Comparison of ENCODE assay signal across 8 cellular contexts in genomic region chr20:407097-407952, GRCh38. TPM values are rescaled to one million over a fixed set of nuclear protein-coding genes. Genes with fewer than 3 reads are reported as not detected.
DNase-seq lines count a peak whose midpoint lies in the region; ATAC-seq and TF ChIP-seq lines count a peak whose summit lies in the region.

No MANE protein-coding gene starts in this region.

- H3K4me3 ChIP-seq in lower leg skin (ENCODE audit: low read depth, poor library complexity, severe bottlenecking), result peak overlapping the region; percentile 12

- DNase-seq in Ammon's horn (ENCODE audit: low spot score) (peak; percentile 88), NCI-H2196 treated with DMSO at 0.1 percent for 48 hours (lab: John Stamatoyannopoulos, UW; ENCODE audit: unreplicated experiment) (peak; percentile 76), ecto neural progenitor cell (ENCODE audit: low spot score) (peak; percentile 90), lower leg skin (ENCODE audit: low spot score in 2 of 2) (peak; percentile 61 to 94)
- DNase-seq in activated CD4-positive, alpha-beta T cell treated with anti-CD3 and anti-CD28 coated beads for 36 hours, result peak; percentile 87
- peak; percentile 52 to 67 for DNase-seq in stimulated activated CD4-positive, alpha-beta T cell treated with anti-CD3 and anti-CD28 coated beads, Interleukin-4, amount 100 ng/mL, for 48 hours (ENCODE audit: low read depth in 2 of 2)

- CTCF ChIA-PET in activated CD4-positive, alpha-beta T cell treated with anti-CD3 and anti-CD28 coated beads for 36 hours (lab: Charles Lee), result interaction anchor here (0.7 to 1.5 kb wide), 12 partner anchors 9 to 138 kb away, joined by 3 to 7 read pairs (median 3); partner anchors contain the start of genes TBC1D20 and TRIB3

- ATAC-seq in GM18873 (IDR thresholded peaks at IDR 0.05; ENCODE audit: low FRiP score, unreplicated experiment) (peak; percentile 52), HG03108 (IDR thresholded peaks at IDR 0.05; ENCODE audit: unreplicated experiment) (peak; percentile 53)
- peak; percentile 74 for ATAC-seq in activated CD4-positive, alpha-beta T cell treated with anti-CD3 and anti-CD28 coated beads for 36 hours

- no peaks in the 10 kb centered on the region for H3K27me3 Mint-ChIP-seq in activated CD4-positive, alpha-beta T cell treated with anti-CD3 and anti-CD28 coated beads for 36 hours

- H3K9me3 Mint-ChIP-seq in activated CD4-positive, alpha-beta T cell treated with anti-CD3 and anti-CD28 coated beads for 36 hours (ENCODE audit: low read depth), result peaks cover 8% of the 10 kb centered on the region

- WGBS in lower leg skin, 2 donors, result 6 to 8% methylated on average over 32 of the region's 45 CpGs

- POLR2A ChIA-PET in activated CD4-positive, alpha-beta T cell treated with anti-CD3 and anti-CD28 coated beads for 36 hours (lab: Charles Lee), result interaction anchor here (0.8 to 1.4 kb wide), 3 partner anchors 9 to 31 kb away, joined by 3 to 5 read pairs (median 3); no protein-coding TSS in a partner anchor

- H3K4me1 Mint-ChIP-seq in activated CD4-positive, alpha-beta T cell treated with anti-CD3 and anti-CD28 coated beads for 36 hours, result peaks cover 43% of the 10 kb centered on the region

- H3K36me3 Mint-ChIP-seq in activated CD4-positive, alpha-beta T cell treated with anti-CD3 and anti-CD28 coated beads for 36 hours (ENCODE audit: low read depth), result peaks cover 33% of the 10 kb centered on the region

- no peak for TF ChIP-seq POLR2A in lower leg skin (IDR thresholded peaks at IDR 0.05)

- peak in 1 of 3 donors; percentile 10 for TF ChIP-seq CTCF in lower leg skin (IDR thresholded peaks at IDR 0.05)

- H3K4me3 Mint-ChIP-seq in activated CD4-positive, alpha-beta T cell treated with anti-CD3 and anti-CD28 coated beads for 36 hours, result peak overlapping the region; percentile 78

- intact Hi-C loops in activated CD4-positive, alpha-beta T cell treated with anti-CD3 and anti-CD28 coated beads for 36 hours (cut with DNase I, micrococcal nuclease), result loop anchor here (1.0 to 5.0 kb wide), 5 partner anchors 27 to 1695 kb away; partner anchors contain the start of genes STK35 (in 1 of the 2) and TRIB3 (in 1 of the 2)
- intact Hi-C loops in lower leg skin (cut with DNase I; ENCODE audit: low total_unique reads), result no loop called here

- H3K27ac Mint-ChIP-seq in activated CD4-positive, alpha-beta T cell treated with anti-CD3 and anti-CD28 coated beads for 36 hours, result peak overlapping the region; percentile 87

RNA-seq across cellular contexts. Expression of gene RBCK1, which starts 0.8 kb away (rescaled TPM):
- total RNA-seq in activated CD4-positive, alpha-beta T cell treated with anti-CD3 and anti-CD28 coated beads for 36 hours, result 100 to 1,000 TPM; 130 to 149 TPM
- total RNA-seq in lower leg skin, result 10 to 100 TPM; 65.2 to 90.1 (median 77.1) TPM

RNA-seq across cellular contexts. Expression of gene TRIB3, which starts 26.8 kb away (rescaled TPM):
- 10 to 100 TPM; 60.9 to 63.0 TPM for total RNA-seq in activated CD4-positive, alpha-beta T cell treated with anti-CD3 and anti-CD28 coated beads for 36 hours
- total RNA-seq in lower leg skin, result 10 to 100 TPM; 20.6 to 35.2 (median 27.5) TPM

RNA-seq across cellular contexts. Expression of gene TBC1D20, which starts 55.0 kb away (rescaled TPM):
- 10 to 100 TPM; 20.9 to 25.2 TPM for total RNA-seq in activated CD4-positive, alpha-beta T cell treated with anti-CD3 and anti-CD28 coated beads for 36 hours
- total RNA-seq in lower leg skin, result 10 to 100 TPM; 36.5 to 44.8 (median 42.5) TPM

Comparison
In these comparisons a context has a peak if more than half of its experiments do, and no peak if none do; other contexts are left out.
1. Peak in every context shown above with its lines: DNase-seq, ATAC-seq and H3K4me3 ChIP-seq.